ENCODE assay signal across 11 cellular contexts in the genomic region with DNA sequence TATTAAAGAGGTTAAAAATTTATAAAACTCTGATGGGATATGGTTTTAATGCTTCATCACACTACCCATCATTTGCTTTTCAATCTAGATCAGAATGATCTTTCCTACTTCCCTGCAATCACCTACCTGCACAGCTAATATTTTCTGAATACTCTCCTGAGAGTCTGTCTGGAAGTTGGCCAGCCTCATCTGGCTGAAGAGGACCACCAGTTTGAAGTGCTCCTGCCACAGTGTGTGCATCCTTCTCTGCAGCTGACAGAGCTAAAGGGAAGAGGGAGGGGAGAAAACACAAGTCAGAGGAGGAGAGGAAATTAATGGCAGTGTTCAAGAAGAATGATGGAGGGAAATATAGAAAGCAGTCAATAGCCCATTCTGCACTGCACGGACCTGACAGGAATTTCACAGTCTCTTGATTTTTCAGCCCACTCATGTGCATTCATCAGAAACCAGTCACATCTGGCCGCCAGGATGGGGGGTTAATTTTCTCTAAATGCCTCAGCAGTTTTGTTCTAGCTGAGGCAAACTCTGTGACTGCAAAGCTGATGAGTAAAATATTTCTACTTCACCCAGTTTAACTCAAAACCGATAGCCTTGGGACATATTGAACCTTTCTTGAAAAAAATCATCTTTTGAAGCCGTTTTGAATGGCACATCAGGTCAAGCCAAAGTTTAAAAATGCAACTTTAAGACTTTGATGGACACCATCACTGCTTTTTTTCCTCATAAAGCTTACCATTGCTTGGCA.
DNase-seq lines count a peak whose midpoint lies in the region; ATAC-seq lines count a peak whose summit lies in the region.
"Had no signal": no experiment of that assay in that cellular context is flagged by ENCODE, and none has a peak within 500 bp of the region (broad histone marks: within the 10 kb centered on the region; RNA-seq: fewer than 3 reads in every experiment).

No MANE protein-coding gene starts in this region.

- no peak overlapping the region for H3K27ac Mint-ChIP-seq in activated T-helper 1 cell treated with anti-CD3 and anti-CD28 coated beads, Interleukin-12 subunit alpha, Interleukin-12 subunit beta, Interleukin-2, Interleukin-4 antibody, amounts not matched to agents 30 ng/mL and 10 ng/mL and 1 ng/mL, durations not matched to agents 14 hours and 24 hours and 36 hours
- H3K27ac Mint-ChIP-seq: stimulated activated naive CD8-positive, alpha-beta T cell treated with anti-CD3 and anti-CD28 coated beads, Interleukin-15, Interleukin-2, amounts not matched to agents 100 ng/mL and 50 ng/mL, for 24 hours had no signal

- H3K27me3 Mint-ChIP-seq in activated T-helper 1 cell treated with anti-CD3 and anti-CD28 coated beads, Interleukin-12 subunit alpha, Interleukin-12 subunit beta, Interleukin-2, Interleukin-4 antibody, amounts not matched to agents 30 ng/mL and 10 ng/mL and 1 ng/mL, durations not matched to agents 14 hours and 24 hours and 36 hours (ENCODE audit: insufficient read depth) = no peaks in the 10 kb centered on the region
- H3K27me3 Mint-ChIP-seq: stimulated activated naive CD8-positive, alpha-beta T cell treated with anti-CD3 and anti-CD28 coated beads, Interleukin-15, Interleukin-2, amounts not matched to agents 100 ng/mL and 50 ng/mL, for 24 hours had no signal

- ATAC-seq in GM19397 (IDR thresholded peaks at IDR 0.05; ENCODE audit: unreplicated experiment) (peak; percentile 87), HG03108 (IDR thresholded peaks at IDR 0.05; ENCODE audit: unreplicated experiment) (peak; percentile 54)

- no peak overlapping the region for H3K4me3 ChIP-seq in BLaER1 treated with 17β-estradiol and CSF1 and Interleukin-3, amounts not matched to agents 10 nM and 100 nM
- H3K4me3 ChIP-seq: SJSA1 had no signal

- no peaks in the 10 kb centered on the region for H3K36me3 Mint-ChIP-seq in activated T-helper 1 cell treated with anti-CD3 and anti-CD28 coated beads, Interleukin-12 subunit alpha, Interleukin-12 subunit beta, Interleukin-2, Interleukin-4 antibody, amounts not matched to agents 30 ng/mL and 10 ng/mL and 1 ng/mL, durations not matched to agents 14 hours and 24 hours and 36 hours (ENCODE audit: low read depth)

- no peaks in the 10 kb centered on the region for H3K27me3 ChIP-seq in BLaER1 treated with 17β-estradiol and CSF1 and Interleukin-3, amounts not matched to agents 10 nM and 100 nM
- H3K27me3 ChIP-seq: SJSA1 had no signal

- H3K4me2 ChIP-seq in BLaER1 treated with 17β-estradiol and CSF1 and Interleukin-3, amounts not matched to agents 10 nM and 100 nM = peak overlapping the region in 9 of 11 experiments; percentile 9 to 75 (median 50); a peak in 17 of 22 replicates

- H3K9ac ChIP-seq in BLaER1 treated with 17β-estradiol and CSF1 and Interleukin-3, amounts not matched to agents 10 nM and 100 nM = no peak overlapping the region

- intact Hi-C loops in activated T-helper 1 cell treated with anti-CD3 and anti-CD28 coated beads, Interleukin-12 subunit alpha, Interleukin-12 subunit beta, Interleukin-2, Interleukin-4 antibody, amounts not matched to agents 30 ng/mL and 10 ng/mL and 1 ng/mL, durations not matched to agents 14 hours and 24 hours and 36 hours (cut with micrococcal nuclease) = no loop called here

- H3K4me3 Mint-ChIP-seq in activated T-helper 1 cell treated with anti-CD3 and anti-CD28 coated beads, Interleukin-12 subunit alpha, Interleukin-12 subunit beta, Interleukin-2, Interleukin-4 antibody, amounts not matched to agents 30 ng/mL and 10 ng/mL and 1 ng/mL, durations not matched to agents 14 hours and 24 hours and 36 hours = no peak overlapping the region
- H3K4me3 Mint-ChIP-seq: stimulated activated naive CD8-positive, alpha-beta T cell treated with anti-CD3 and anti-CD28 coated beads, Interleukin-15, Interleukin-2, amounts not matched to agents 100 ng/mL and 50 ng/mL, for 24 hours had no signal

- DNase-seq in NCI-H748 treated with DMSO at 0.1 percent for 48 hours (lab: John Stamatoyannopoulos, UW) = peak; percentile 14
- no peak for DNase-seq in OCI-M1 (lab: John Stamatoyannopoulos, UW)
- no peak for DNase-seq in CD1c-positive myeloid dendritic cell (ENCODE audit: extremely low spot score)
- DNase-seq in activated T-helper 1 cell treated with anti-CD3 and anti-CD28 coated beads, Interleukin-12 subunit alpha, Interleukin-12 subunit beta, Interleukin-2, Interleukin-4 antibody, amounts not matched to agents 30 ng/mL and 10 ng/mL and 1 ng/mL, durations not matched to agents 14 hours and 24 hours and 36 hours (ENCODE audit: low spot score) = no peak
- no peak for DNase-seq in AG08396 (ENCODE audit: low spot score)
- DNase-seq: caudate nucleus had no signal

- H3K9me3 Mint-ChIP-seq in activated T-helper 1 cell treated with anti-CD3 and anti-CD28 coated beads, Interleukin-12 subunit alpha, Interleukin-12 subunit beta, Interleukin-2, Interleukin-4 antibody, amounts not matched to agents 30 ng/mL and 10 ng/mL and 1 ng/mL, durations not matched to agents 14 hours and 24 hours and 36 hours = no peaks in the 10 kb centered on the region

- peak overlapping the region in 3 of 11 experiments; percentile 3 to 28 (median 14); a peak in 1 of 22 replicates for H3K27ac ChIP-seq in BLaER1 treated with 17β-estradiol and CSF1 and Interleukin-3, amounts not matched to agents 10 nM and 100 nM
- H3K27ac ChIP-seq: SJSA1 had no signal

- peaks cover 0 to 30% (median 14%) of the 10 kb centered on the region in 10 experiments; a peak in 15 of 20 replicates for H3K4me1 ChIP-seq in BLaER1 treated with 17β-estradiol and CSF1 and Interleukin-3, amounts not matched to agents 10 nM and 100 nM
- H3K4me1 ChIP-seq: SJSA1 had no signal

- no peaks in the 10 kb centered on the region for H4K20me1 ChIP-seq in BLaER1 treated with 17β-estradiol and CSF1 and Interleukin-3, amounts not matched to agents 10 nM and 100 nM

- H3K36me3 ChIP-seq in BLaER1 treated with 17β-estradiol and CSF1 and Interleukin-3, amounts not matched to agents 10 nM and 100 nM = no peaks in the 10 kb centered on the region
- H3K36me3 ChIP-seq: SJSA1 had no signal

- peaks cover 0 to 18% (median 8%) of the 10 kb centered on the region in 11 experiments; a peak in 7 of 22 replicates for H3K9me3 ChIP-seq in BLaER1 treated with 17β-estradiol and CSF1 and Interleukin-3, amounts not matched to agents 10 nM and 100 nM (replicated peaks in 1 of 11)
- H3K9me3 ChIP-seq: SJSA1 had no signal

- no peaks in the 10 kb centered on the region for H3K4me1 Mint-ChIP-seq in activated T-helper 1 cell treated with anti-CD3 and anti-CD28 coated beads, Interleukin-12 subunit alpha, Interleukin-12 subunit beta, Interleukin-2, Interleukin-4 antibody, amounts not matched to agents 30 ng/mL and 10 ng/mL and 1 ng/mL, durations not matched to agents 14 hours and 24 hours and 36 hours (ENCODE audit: low read depth)
